9 cellular contexts compared by ENCODE assay signal in genomic region chr19:39823693-39824092, GRCh38. TPM values are rescaled to one million over a fixed set of nuclear protein-coding genes. Genes with fewer than 3 reads are reported as not detected.
DNase-seq lines count a peak whose midpoint lies in the region; ATAC-seq, FAIRE-seq and TF ChIP-seq lines count a peak whose summit lies in the region.
"Had no signal": no experiment of that assay in that cellular context is flagged by ENCODE, and none has a peak within 500 bp of the region (broad histone marks: within the 10 kb centered on the region; RNA-seq: fewer than 3 reads in every experiment).

No MANE protein-coding gene starts in this region.

- H3K27ac ChIP-seq in HUES64 (ENCODE audit: low read depth, low read length) (no peak overlapping the region), adrenal gland (peak overlapping the region in 1 of 5 donors; percentile 25), keratinocyte (ENCODE audit: control insufficient read depth, insufficient read depth, low read length) (no peak overlapping the region), temporal lobe (ENCODE audit: low read depth, low read length) (peak overlapping the region; percentile 21)

- H3K36me3 ChIP-seq in HUES64 (ENCODE audit: insufficient read depth, low read length) (peaks cover 19% of the 10 kb centered on the region), adrenal gland (replicated peaks in 1 of 2) (peaks cover 0 to 35% of the 10 kb centered on the region in 2 donors), keratinocyte (ENCODE audit: control insufficient read depth in 2 of 2, extremely low read depth in 1 of 2, insufficient read depth in 2 of 2, low read length in 2 of 2) (peaks cover 14 to 15% of the 10 kb centered on the region in 2 experiments)

- no peaks in the 10 kb centered on the region for H3K79me2 ChIP-seq in keratinocyte (ENCODE audit: control insufficient read depth, insufficient read depth, low read length)

- CTCF ChIA-PET in activated naive CD4-positive, alpha-beta T cell treated with anti-CD3 and anti-CD28 coated beads, Interleukin-2, amount 10 ng/mL, durations not matched to agents 7 days and 5 days (lab: Charles Lee) = no interaction called here

- TF ChIP-seq CTCF in adrenal gland (IDR thresholded peaks at IDR 0.05) = no peak
- TF ChIP-seq CTCF in keratinocyte (optimal IDR thresholded peaks at IDR 0.05 in 1 of 3, IDR thresholded peaks at IDR 0.05 in 1 of 3, conservative IDR thresholded peaks at IDR 0.05 in 1 of 3; ENCODE audit: extremely low read depth in 1 of 3, insufficient read depth in 2 of 3, low read length in 3 of 3) = no peak

- peaks cover 5% of the 10 kb centered on the region for H3K4me1 Mint-ChIP-seq in activated naive CD4-positive, alpha-beta T cell treated with anti-CD3 and anti-CD28 coated beads, Interleukin-2, amount 10 ng/mL, durations not matched to agents 7 days and 5 days

- DNase-seq in adrenal gland (peak in 1 of 7 donors; percentile 39), keratinocyte (ENCODE audit: low read depth, low spot score) (no peak), NK-92 (lab: John Stamatoyannopoulos, UW; ENCODE audit: unreplicated experiment) (no peak), SW 1271 (lab: John Stamatoyannopoulos, UW) (no peak)
- no peak for DNase-seq in activated naive CD4-positive, alpha-beta T cell treated with anti-CD3 and anti-CD28 coated beads, Interleukin-2, amount 10 ng/mL, durations not matched to agents 7 days and 5 days

- WGBS in HUES64 = 72% methylated on average over 7 of the region's 7 CpGs
- WGBS in adrenal gland, 4 donors = 14 to 24% (median 16%) methylated on average over 7 of the region's 7 CpGs

- TF ChIP-seq POLR2A in adrenal gland (IDR thresholded peaks at IDR 0.05) = no peak

- H4K20me1 ChIP-seq in keratinocyte (ENCODE audit: control insufficient read depth, extremely low read depth, insufficient read depth, low read length) = no peaks in the 10 kb centered on the region

- no peaks in the 10 kb centered on the region for H3K9me3 Mint-ChIP-seq in activated naive CD4-positive, alpha-beta T cell treated with anti-CD3 and anti-CD28 coated beads, Interleukin-2, amount 10 ng/mL, durations not matched to agents 7 days and 5 days
- H3K9me3 Mint-ChIP-seq: immature natural killer cell had no signal

- peak overlapping the region; percentile 2 for H2AFZ ChIP-seq in keratinocyte (ENCODE audit: control insufficient read depth, low read length)

- H3K9me1 ChIP-seq in keratinocyte (ENCODE audit: control insufficient read depth, extremely low read depth, insufficient read depth, low read length) = no peaks in the 10 kb centered on the region

- no peak overlapping the region for H3K27ac Mint-ChIP-seq in activated naive CD4-positive, alpha-beta T cell treated with anti-CD3 and anti-CD28 coated beads, Interleukin-2, amount 10 ng/mL, durations not matched to agents 7 days and 5 days
- H3K27ac Mint-ChIP-seq: immature natural killer cell had no signal

- ATAC-seq in HG03025 (IDR thresholded peaks at IDR 0.05; ENCODE audit: low FRiP score, unreplicated experiment) = no peak

- dilution Hi-C loops in keratinocyte (cut with MboI; ENCODE audit: extremely low pct_ligation_motif_present, low sequenced_read_pairs) = no loop called here

- H3K9me3 ChIP-seq in HUES64 (ENCODE audit: insufficient read depth, low read depth, low read length) (no peaks in the 10 kb centered on the region), adrenal gland (replicated peaks in 1 of 3) (no peaks in the 10 kb centered on the region), keratinocyte (ENCODE audit: control insufficient read depth, low read depth, low read length) (no peaks in the 10 kb centered on the region)

- H3K4me1 ChIP-seq in HUES64 (ENCODE audit: insufficient read depth, low read length) = no peaks in the 10 kb centered on the region
- H3K4me1 ChIP-seq in adrenal gland (replicated peaks in 1 of 2) = peaks cover 3 to 6% of the 10 kb centered on the region in 2 donors
- H3K4me1 ChIP-seq in keratinocyte (ENCODE audit: control insufficient read depth, extremely low read depth, insufficient read depth, low read length) = peaks cover 9% of the 10 kb centered on the region

- H3K27me3 Mint-ChIP-seq in activated naive CD4-positive, alpha-beta T cell treated with anti-CD3 and anti-CD28 coated beads, Interleukin-2, amount 10 ng/mL, durations not matched to agents 7 days and 5 days = no peaks in the 10 kb centered on the region

- H3K27me3 ChIP-seq in HUES64 (ENCODE audit: insufficient read depth, low read length) = no peaks in the 10 kb centered on the region
- H3K27me3 ChIP-seq in adrenal gland = no peaks in the 10 kb centered on the region
- H3K27me3 ChIP-seq in keratinocyte (ENCODE audit: control insufficient read depth, extremely low read depth, insufficient read depth, low read length) = no peaks in the 10 kb centered on the region

- FAIRE-seq in keratinocyte (lab: Jason Lieb, UNC) = peak; percentile 26

- H3K36me3 Mint-ChIP-seq in activated naive CD4-positive, alpha-beta T cell treated with anti-CD3 and anti-CD28 coated beads, Interleukin-2, amount 10 ng/mL, durations not matched to agents 7 days and 5 days = peaks cover 17% of the 10 kb centered on the region

- intact Hi-C loops in adrenal gland (cut with DNase I) = no loop called here

- H3K4me2 ChIP-seq in keratinocyte (ENCODE audit: control insufficient read depth, extremely low read depth, insufficient read depth, low read depth, low read length) = peak overlapping the region; percentile 84

- H3K4me3 ChIP-seq in HUES64 (ENCODE audit: low read length) (peak overlapping the region; percentile 64), adrenal gland (peak overlapping the region in 3 of 4 donors; percentile 47 to 80 (median 62)), keratinocyte (ENCODE audit: control insufficient read depth in 2 of 3, extremely low read depth in 1 of 3, insufficient read depth in 2 of 3, low read depth in 1 of 3, low read length in 3 of 3) (peak overlapping the region; percentile 37 to 50 (median 45))

- peak overlapping the region; percentile 49; the same call in 1 of the 2 replicates for H3K9ac ChIP-seq in HUES64 (ENCODE audit: low read depth, low read length)
- H3K9ac ChIP-seq in keratinocyte (ENCODE audit: control insufficient read depth, extremely low read depth, insufficient read depth, low read length) = peak overlapping the region; percentile 31

- no peak overlapping the region for H3K4me3 Mint-ChIP-seq in activated naive CD4-positive, alpha-beta T cell treated with anti-CD3 and anti-CD28 coated beads, Interleukin-2, amount 10 ng/mL, durations not matched to agents 7 days and 5 days
- H3K4me3 Mint-ChIP-seq: immature natural killer cell had no signal

RNA-seq across cellular contexts. Expression of gene DYRK1B, which starts 10.3 kb away (rescaled TPM):
- polyA plus RNA-seq in HUES64 (2013, experiment 1 of 2) = 9.5 TPM
- polyA plus RNA-seq in HUES64 (2013, experiment 2 of 2) = 12.9 TPM
- total RNA-seq in adrenal gland = 10 to 100 TPM in 7 of 8 donors, 1 to 10 TPM in 1; 7.8 to 51.0 (median 25.5) TPM
- 10 to 100 TPM; 18.7 to 66.6 (median 30.2) TPM for polyA plus RNA-seq in adrenal gland
- 4.3 to 6.4 TPM (median 4.6 TPM) in 3 replicates for polyA plus RNA-seq in keratinocyte
- polyA plus RNA-seq in keratinocyte (2011; ENCODE audit: low read depth) = 10.9 TPM
- polyA plus RNA-seq in keratinocyte (2011; cell fraction: cytosol; rRNA removed) = 2.8 and 5.9 TPM in 2 replicates
- 9.7 and 10.5 TPM in 2 replicates for polyA plus RNA-seq in keratinocyte (2011; cell fraction: nucleus; rRNA removed)
- 6.2 and 7.0 TPM in 2 replicates for polyA plus RNA-seq in keratinocyte (2012; ENCODE audit: low replicate concordance)
- 4.6 to 25.6 TPM (median 8.0 TPM) in 3 replicates for polyA minus RNA-seq in keratinocyte
- polyA minus RNA-seq in keratinocyte (2011; cell fraction: cytosol; rRNA and poly(A)+ RNA removed) = 12.5 TPM
- polyA minus RNA-seq in keratinocyte (2011; cell fraction: nucleus; rRNA and poly(A)+ RNA removed) = 7.8 and 12.6 TPM in 2 replicates
- 11.3 TPM for total RNA-seq in temporal lobe

RNA-seq across cellular contexts. Expression of gene FBL, which starts 22.5 kb away (rescaled TPM):
- 368 TPM for polyA plus RNA-seq in HUES64 (2013, experiment 1 of 2)
- 378 TPM for polyA plus RNA-seq in HUES64 (2013, experiment 2 of 2)
- 100 to 1,000 TPM in 4 of 8 donors, 10 to 100 TPM in 4; 52.4 to 196 (median 94.3) TPM for total RNA-seq in adrenal gland
- polyA plus RNA-seq in adrenal gland = 100 to 1,000 TPM; 101 to 228 (median 214) TPM
- 222 to 357 TPM (median 301 TPM) in 3 replicates for polyA plus RNA-seq in keratinocyte
- 42.3 TPM for polyA plus RNA-seq in keratinocyte (2011; ENCODE audit: low read depth)
- 254 and 305 TPM in 2 replicates for polyA plus RNA-seq in keratinocyte (2011; cell fraction: cytosol; rRNA removed)
- polyA plus RNA-seq in keratinocyte (2011; cell fraction: nucleus; rRNA removed) = 122 and 173 TPM in 2 replicates
- polyA plus RNA-seq in keratinocyte (2012; ENCODE audit: low replicate concordance) = 135 and 295 TPM in 2 replicates
- polyA minus RNA-seq in keratinocyte = 332 to 744 TPM (median 382 TPM) in 3 replicates
- polyA minus RNA-seq in keratinocyte (2011; cell fraction: cytosol; rRNA and poly(A)+ RNA removed) = 115 TPM
- polyA minus RNA-seq in keratinocyte (2011; cell fraction: nucleus; rRNA and poly(A)+ RNA removed) = 26.9 and 28.7 TPM in 2 replicates
- total RNA-seq in temporal lobe = 157 TPM

RNA-seq across cellular contexts. Expression of gene LEUTX, which starts 45.0 kb away (rescaled TPM):
- polyA plus RNA-seq in HUES64 (2013, experiment 1 of 2) = not detected
- polyA plus RNA-seq in HUES64 (2013, experiment 2 of 2) = not detected
- total RNA-seq in adrenal gland (not detected), temporal lobe (not detected)
- polyA plus RNA-seq in adrenal gland (not detected), keratinocyte (not detected in 3 replicates)
- polyA plus RNA-seq in keratinocyte (2011; ENCODE audit: low read depth) = not detected
- not detected in 2 replicates for polyA plus RNA-seq in keratinocyte (2011; cell fraction: cytosol; rRNA removed)
- not detected in 2 replicates for polyA plus RNA-seq in keratinocyte (2011; cell fraction: nucleus; rRNA removed)
- not detected in 2 replicates for polyA plus RNA-seq in keratinocyte (2012; ENCODE audit: low replicate concordance)
- not detected in 3 replicates for polyA minus RNA-seq in keratinocyte
- polyA minus RNA-seq in keratinocyte (2011; cell fraction: cytosol; rRNA and poly(A)+ RNA removed) = not detected
- not detected in 2 replicates for polyA minus RNA-seq in keratinocyte (2011; cell fraction: nucleus; rRNA and poly(A)+ RNA removed)
- polyA plus RNA-seq: immature natural killer cell had no signal
